ENCODE assay signal across 33 cellular contexts in genomic region chr10:104104418-104104817, GRCh38. TPM values are rescaled to one million over a fixed set of nuclear protein-coding genes. Genes with fewer than 3 reads are reported as not detected.
"Had no signal": no experiment of that assay in that cellular context is flagged by ENCODE, and none has a peak within 500 bp of the region (broad histone marks: within the 10 kb centered on the region; RNA-seq: fewer than 3 reads in every experiment).

No MANE protein-coding gene starts in this region.

- H3K9me3 Mint-ChIP-seq: activated naive CD4-positive, alpha-beta T cell treated with anti-CD3 and anti-CD28 coated beads, Interleukin-2, amount 50 U/mL, for 72 hours; activated T-cell treated with anti-CD3 and anti-CD28 coated beads, Interleukin-2, amount 50 U/mL, for 72 hours; brain; stimulated activated naive B cell treated with anti-CD40 and anti-IgM and Interleukin-4, amounts not matched to agents 10 μg/mL and 1 μg/mL and 100 μg/mL, for 72 hours had no signal

- H3K36me3 Mint-ChIP-seq: activated naive CD4-positive, alpha-beta T cell treated with anti-CD3 and anti-CD28 coated beads, Interleukin-2, amount 50 U/mL, for 72 hours; brain; immature natural killer cell; naive B cell; stimulated activated naive B cell treated with anti-CD40 and anti-IgM and Interleukin-4, amounts not matched to agents 10 μg/mL and 1 μg/mL and 100 μg/mL, for 72 hours had no signal

- FAIRE-seq: kidney, pancreas, small intestine had no signal

- H3K27ac Mint-ChIP-seq: activated CD4-positive, alpha-beta T cell treated with anti-CD3 and anti-CD28 coated beads for 36 hours; activated T-cell treated with anti-CD3 and anti-CD28 coated beads, Interleukin-2, amount 50 U/mL, for 72 hours; brain; immature natural killer cell; stimulated activated naive B cell treated with anti-CD40 and anti-IgM and Interleukin-4, amounts not matched to agents 10 μg/mL and 1 μg/mL and 100 μg/mL, for 72 hours had no signal

- H3K27me3 Mint-ChIP-seq: naive B cell; stimulated activated naive B cell treated with anti-CD40 and anti-IgM and Interleukin-4, amounts not matched to agents 10 μg/mL and 1 μg/mL and 100 μg/mL, for 72 hours had no signal

- H3K27ac ChIP-seq: cardiac muscle cell, coronary artery, dorsolateral prefrontal cortex, gastroesophageal sphincter, pancreas, prostate gland, sigmoid colon, stomach, thyroid gland, upper lobe of left lung, vagina had no signal

- ATAC-seq: activated T-cell treated with anti-CD3 and anti-CD28 coated beads, Interleukin-2, amount 50 U/mL, for 72 hours; gastroesophageal sphincter; left colon; pancreas; stimulated activated naive B cell treated with anti-CD40 and anti-IgM and Interleukin-4, amounts not matched to agents 10 μg/mL and 1 μg/mL and 100 μg/mL, for 72 hours had no signal

- H3K9me3 ChIP-seq: gastroesophageal sphincter, pancreas, prostate gland, sigmoid colon, stomach, thyroid gland, upper lobe of left lung, vagina had no signal

- H3K4me3 ChIP-seq: cardiac muscle cell, coronary artery, dorsolateral prefrontal cortex, gastroesophageal sphincter, pancreas, prostate gland, sigmoid colon, stomach, thyroid gland, upper lobe of left lung, vagina had no signal

- H3K4me1 Mint-ChIP-seq: brain; immature natural killer cell; naive B cell; stimulated activated naive B cell treated with anti-CD40 and anti-IgM and Interleukin-4, amounts not matched to agents 10 μg/mL and 1 μg/mL and 100 μg/mL, for 72 hours had no signal

- H3K4me1 ChIP-seq: pancreas, prostate gland, sigmoid colon, stomach, upper lobe of left lung, vagina had no signal

- H3K27me3 ChIP-seq: cardiac muscle cell, gastroesophageal sphincter, pancreas, sigmoid colon, stomach, thyroid gland, upper lobe of left lung, vagina had no signal

- H3K4me3 Mint-ChIP-seq: activated CD4-positive, alpha-beta T cell treated with anti-CD3 and anti-CD28 coated beads for 36 hours; activated T-cell treated with anti-CD3 and anti-CD28 coated beads, Interleukin-2, amount 50 U/mL, for 72 hours; brain; immature natural killer cell; naive B cell; stimulated activated naive B cell treated with anti-CD40 and anti-IgM and Interleukin-4, amounts not matched to agents 10 μg/mL and 1 μg/mL and 100 μg/mL, for 72 hours had no signal

- DNase-seq: activated CD4-positive, alpha-beta T cell treated with anti-CD3 and anti-CD28 coated beads for 36 hours; activated CD4-positive, CD25-positive, alpha-beta regulatory T cell; activated naive CD4-positive, alpha-beta T cell; activated T-cell treated with anti-CD3 and anti-CD28 coated beads for 4 hours; activated T-cell treated with anti-CD3 and anti-CD28 coated beads, Interleukin-2, amount 50 U/mL, for 72 hours; cerebellar nuclear complex; dorsolateral prefrontal cortex; effector memory CD4-positive, alpha-beta T cell; head of caudate nucleus; hypothalamus; immature natural killer cell; kidney; left colon; naive B cell; nucleus accumbens; pancreas; retina; sigmoid colon; small intestine; stimulated activated CD4-positive, alpha-beta T cell treated with anti-CD3 and anti-CD28 coated beads, Interleukin-1b, Interleukin-23, amount 100 ng/mL, for 48 hours; stimulated activated naive B cell treated with anti-CD40 and anti-IgM and Interleukin-4, amounts not matched to agents 10 μg/mL and 1 μg/mL and 100 μg/mL, for 72 hours; stomach; thyroid gland; upper lobe of left lung had no signal

- H3K36me3 ChIP-seq: cardiac muscle cell, gastroesophageal sphincter, pancreas, prostate gland, sigmoid colon, stomach, thyroid gland, upper lobe of left lung, vagina had no signal

RNA-seq across cellular contexts. Expression of gene COL17A1, which starts 18.7 kb away (rescaled TPM):
- total RNA-seq: activated CD4-positive, alpha-beta T cell treated with anti-CD3 and anti-CD28 coated beads for 36 hours; activated naive CD4-positive, alpha-beta T cell treated with anti-CD3 and anti-CD28 coated beads, Interleukin-2, amount 50 U/mL, for 72 hours; activated T-cell treated with anti-CD3 and anti-CD28 coated beads, Interleukin-2, amount 50 U/mL, for 72 hours; cardiac muscle cell; fibroblast of villous mesenchyme; sigmoid colon had no signal
- polyA plus RNA-seq: immature natural killer cell, neural cell had no signal
